3 cellular contexts compared by ENCODE assay signal in the genomic region with DNA sequence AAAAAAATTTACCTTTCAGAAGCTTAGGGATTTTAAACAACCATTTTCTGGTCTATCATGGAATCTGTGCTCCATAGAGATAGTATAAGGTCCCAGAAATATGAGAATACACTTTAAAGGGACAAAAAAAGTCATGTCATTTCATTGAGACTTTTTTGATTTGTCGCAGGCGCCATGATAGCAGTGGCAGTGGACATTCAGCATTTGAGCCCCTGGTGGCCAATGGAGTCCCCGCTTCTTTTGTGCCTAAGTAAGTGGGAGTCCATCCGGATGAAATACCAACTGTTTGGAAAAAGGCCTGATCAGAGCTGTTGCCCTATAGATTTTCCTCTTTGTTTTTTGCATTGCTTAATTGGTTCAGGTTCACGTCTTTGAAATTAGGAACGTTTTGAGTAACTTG. TPM values are rescaled to one million over a fixed set of nuclear protein-coding genes. Genes with fewer than 3 reads are reported as not detected.
"Had no signal": no experiment of that assay in that cellular context is flagged by ENCODE, and none has a peak within 500 bp of the region (broad histone marks: within the 10 kb centered on the region; RNA-seq: fewer than 3 reads in every experiment).

No MANE protein-coding gene starts in this region.

RNA-seq across cellular contexts. Expression of a gene that starts 41.0 kb away (rescaled TPM):
- total RNA-seq: left ventricle myocardium inferior, myocyte, pulmonary artery endothelial cell had no signal
